10 cellular contexts compared by ENCODE assay signal in the genomic region with DNA sequence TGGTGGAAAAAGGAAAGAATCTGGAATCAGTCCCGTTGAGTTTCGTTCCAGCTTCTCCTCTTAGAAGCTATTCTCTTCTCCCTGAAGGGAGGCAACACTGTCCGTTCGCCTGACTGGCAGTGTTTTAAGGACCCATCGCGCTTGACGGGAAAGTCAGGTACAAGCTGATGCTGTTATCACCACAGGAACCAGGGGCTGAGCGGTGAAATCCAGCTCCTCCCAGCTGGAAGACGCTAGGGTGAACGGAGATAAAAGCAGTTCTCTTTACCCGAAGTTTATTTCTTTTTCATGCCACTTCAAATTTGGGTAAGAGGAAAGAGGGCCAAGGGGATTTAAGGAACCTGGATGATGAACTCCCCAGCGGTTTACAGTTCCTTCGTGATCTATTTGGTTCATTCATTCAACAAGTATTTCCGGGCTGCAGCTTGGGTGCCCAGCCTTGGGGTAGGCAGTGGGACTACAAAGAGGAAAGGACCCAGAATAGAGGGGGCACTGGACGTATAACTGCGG. TPM values are rescaled to one million over a fixed set of nuclear protein-coding genes. Genes with fewer than 3 reads are reported as not detected.
DNase-seq lines count a peak whose midpoint lies in the region; ATAC-seq and TF ChIP-seq lines count a peak whose summit lies in the region.
"Had no signal": no experiment of that assay in that cellular context is flagged by ENCODE, and none has a peak within 500 bp of the region (broad histone marks: within the 10 kb centered on the region; RNA-seq: fewer than 3 reads in every experiment).

No MANE protein-coding gene starts in this region.

- no peak for DNase-seq in activated naive CD4-positive, alpha-beta T cell treated with anti-CD3 and anti-CD28 coated beads for 36 hours
- DNase-seq in activated naive CD4-positive, alpha-beta T cell treated with Interleukin-2 at 50 U/mL for 16 hours = no peak
- DNase-seq in activated T-helper 2 cell treated with anti-CD3 and anti-CD28 coated beads, Interferon-gamma antibody, Interleukin-2, Interleukin-4, amounts not matched to agents 10 μg/mL and 5 μg/mL and 100 μg/mL, durations not matched to agents 14 hours and 24 hours and 36 hours (ENCODE audit: low spot score) = no peak
- DNase-seq in iris pigment epithelial cell (ENCODE audit: low read depth) (peak; percentile 0), transverse colon (no peak), UCSD-AML1 (lab: John Stamatoyannopoulos, UW; ENCODE audit: unreplicated experiment) (no peak)

- no peak overlapping the region for H3K27ac ChIP-seq in transverse colon

- no peaks in the 10 kb centered on the region for H3K9me3 ChIP-seq in transverse colon

- H3K9me3 Mint-ChIP-seq in activated naive CD4-positive, alpha-beta T cell treated with anti-CD3 and anti-CD28 coated beads for 36 hours = no peaks in the 10 kb centered on the region
- no peaks in the 10 kb centered on the region for H3K9me3 Mint-ChIP-seq in activated T-helper 2 cell treated with anti-CD3 and anti-CD28 coated beads, Interferon-gamma antibody, Interleukin-2, Interleukin-4, amounts not matched to agents 10 μg/mL and 5 μg/mL and 100 μg/mL, durations not matched to agents 14 hours and 24 hours and 36 hours

- in situ Hi-C loops in transverse colon (cut with MboI; ENCODE audit: low pct_ligation_motif_present in 1 of 4, low pct_unique_long_range_greater_than_20kb in 1 of 4, low sequenced_read_pairs in 3 of 4) = no loop called here

- H3K4me3 ChIP-seq in transverse colon = peak overlapping the region in 3 of 4 donors; percentile 28 to 49 (median 36)

- no peak for TF ChIP-seq EP300 in transverse colon (IDR thresholded peaks at IDR 0.05; ENCODE audit: low read depth)

- H3K4me1 ChIP-seq in transverse colon = peaks cover 0 to 9% (median 3%) of the 10 kb centered on the region in 4 donors

- peaks cover 35% of the 10 kb centered on the region for H3K27me3 ChIP-seq in transverse colon

- no peak overlapping the region for H3K27ac Mint-ChIP-seq in activated naive CD4-positive, alpha-beta T cell treated with anti-CD3 and anti-CD28 coated beads for 36 hours
- no peak overlapping the region for H3K27ac Mint-ChIP-seq in activated T-helper 2 cell treated with anti-CD3 and anti-CD28 coated beads, Interferon-gamma antibody, Interleukin-2, Interleukin-4, amounts not matched to agents 10 μg/mL and 5 μg/mL and 100 μg/mL, durations not matched to agents 14 hours and 24 hours and 36 hours

- H3K36me3 ChIP-seq in transverse colon = no peaks in the 10 kb centered on the region

- TF ChIP-seq CTCF in transverse colon (IDR thresholded peaks at IDR 0.05) = no peak

- intact Hi-C loops in activated naive CD4-positive, alpha-beta T cell treated with anti-CD3 and anti-CD28 coated beads for 36 hours (cut with micrococcal nuclease) = loop anchor here (10.0 kb wide), 1 partner anchor 325 kb away; no protein-coding TSS in a partner anchor
- intact Hi-C loops in activated T-helper 2 cell treated with anti-CD3 and anti-CD28 coated beads, Interferon-gamma antibody, Interleukin-2, Interleukin-4, amounts not matched to agents 10 μg/mL and 5 μg/mL and 100 μg/mL, durations not matched to agents 14 hours and 24 hours and 36 hours (cut with micrococcal nuclease) = no loop called here
- intact Hi-C loops in transverse colon (cut with DNase I; ENCODE audit: low total_unique reads) = no loop called here

- 15 to 19% methylated on average over 13 to 16 of the region's 16 CpGs for WGBS in transverse colon (ENCODE audit: low coverage in 1 of 2), 2 donors

- peak overlapping the region; percentile 61 for H3K4me3 Mint-ChIP-seq in activated naive CD4-positive, alpha-beta T cell treated with anti-CD3 and anti-CD28 coated beads for 36 hours
- H3K4me3 Mint-ChIP-seq in activated T-helper 2 cell treated with anti-CD3 and anti-CD28 coated beads, Interferon-gamma antibody, Interleukin-2, Interleukin-4, amounts not matched to agents 10 μg/mL and 5 μg/mL and 100 μg/mL, durations not matched to agents 14 hours and 24 hours and 36 hours (ENCODE audit: low read depth) = peak overlapping the region; percentile 44

- H3K27me3 Mint-ChIP-seq in activated naive CD4-positive, alpha-beta T cell treated with anti-CD3 and anti-CD28 coated beads for 36 hours (ENCODE audit: low read depth) = peaks cover 33% of the 10 kb centered on the region
- peaks cover 46% of the 10 kb centered on the region for H3K27me3 Mint-ChIP-seq in activated T-helper 2 cell treated with anti-CD3 and anti-CD28 coated beads, Interferon-gamma antibody, Interleukin-2, Interleukin-4, amounts not matched to agents 10 μg/mL and 5 μg/mL and 100 μg/mL, durations not matched to agents 14 hours and 24 hours and 36 hours (ENCODE audit: low read depth)

- CTCF ChIA-PET in activated naive CD4-positive, alpha-beta T cell treated with anti-CD3 and anti-CD28 coated beads for 36 hours (lab: Charles Lee) = no interaction called here

- no peak for TF ChIP-seq POLR2A in transverse colon (IDR thresholded peaks at IDR 0.05)

- ATAC-seq in GM19397 (IDR thresholded peaks at IDR 0.05; ENCODE audit: unreplicated experiment) = no peak
- ATAC-seq in HG03571 (IDR thresholded peaks at IDR 0.05; ENCODE audit: unreplicated experiment) = no peak

- H3K36me3 Mint-ChIP-seq in activated naive CD4-positive, alpha-beta T cell treated with anti-CD3 and anti-CD28 coated beads for 36 hours (ENCODE audit: low read depth) = no peaks in the 10 kb centered on the region
- H3K36me3 Mint-ChIP-seq in activated T-helper 2 cell treated with anti-CD3 and anti-CD28 coated beads, Interferon-gamma antibody, Interleukin-2, Interleukin-4, amounts not matched to agents 10 μg/mL and 5 μg/mL and 100 μg/mL, durations not matched to agents 14 hours and 24 hours and 36 hours (ENCODE audit: low read depth) = no peaks in the 10 kb centered on the region

- H3K4me1 Mint-ChIP-seq in activated naive CD4-positive, alpha-beta T cell treated with anti-CD3 and anti-CD28 coated beads for 36 hours (ENCODE audit: low read depth) = peaks cover 7% of the 10 kb centered on the region
- H3K4me1 Mint-ChIP-seq in activated T-helper 2 cell treated with anti-CD3 and anti-CD28 coated beads, Interferon-gamma antibody, Interleukin-2, Interleukin-4, amounts not matched to agents 10 μg/mL and 5 μg/mL and 100 μg/mL, durations not matched to agents 14 hours and 24 hours and 36 hours (ENCODE audit: low read depth) = peaks cover 3% of the 10 kb centered on the region

RNA-seq across cellular contexts. Expression of gene DEUP1, which starts 0.6 kb away (rescaled TPM):
- not detected for total RNA-seq in activated naive CD4-positive, alpha-beta T cell treated with anti-CD3 and anti-CD28 coated beads for 36 hours
- total RNA-seq in activated T-helper 2 cell treated with anti-CD3 and anti-CD28 coated beads, Interferon-gamma antibody, Interleukin-2, Interleukin-4, amounts not matched to agents 10 μg/mL and 5 μg/mL and 100 μg/mL, durations not matched to agents 14 hours and 24 hours and 36 hours = not detected in 2 replicates
- not detected for total RNA-seq in transverse colon
- total RNA-seq: Daoy, dermis microvascular lymphatic vessel endothelial cell had no signal
